22 cellular contexts compared by ENCODE assay signal in the genomic region with DNA sequence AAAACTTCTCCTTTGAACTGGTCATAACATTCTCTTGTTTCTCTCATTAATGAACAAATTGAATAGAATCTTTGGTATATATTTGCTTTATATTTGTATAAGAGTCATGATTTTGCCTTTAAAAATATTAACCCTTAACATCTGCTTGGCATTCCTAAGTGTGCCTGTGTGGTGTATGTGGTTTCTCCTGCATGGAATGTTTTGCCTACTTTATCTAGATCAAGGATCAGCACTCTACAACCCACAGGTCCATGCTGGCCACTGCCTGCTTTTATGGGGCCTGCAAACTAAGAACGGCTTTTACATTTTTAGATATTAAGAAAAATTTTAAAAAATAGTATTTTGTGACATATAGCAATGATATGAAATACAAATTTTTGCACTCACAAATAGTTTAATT. TPM values are rescaled to one million over a fixed set of nuclear protein-coding genes. Genes with fewer than 3 reads are reported as not detected.
"Had no signal": no experiment of that assay in that cellular context is flagged by ENCODE, and none has a peak within 500 bp of the region (broad histone marks: within the 10 kb centered on the region; RNA-seq: fewer than 3 reads in every experiment).

No MANE protein-coding gene starts in this region.

- H3K4me3 ChIP-seq: colonic mucosa, esophagus squamous epithelium, left ventricle myocardium inferior, lower lobe of right lung, psoas muscle, right lobe of liver, stomach, thoracic aorta had no signal

- H3K27me3 ChIP-seq: colonic mucosa, esophagus squamous epithelium, right lobe of liver, spleen, stomach had no signal

- DNase-seq: colonic mucosa; dermis blood vessel endothelial cell; esophagus squamous epithelium; foreskin fibroblast; immature natural killer cell; left ventricle myocardium inferior; lower lobe of right lung; mesenchymal stem cell; naive thymus-derived CD4-positive, alpha-beta T cell; nephron progenitor cell; psoas muscle; retina; right lobe of liver; spleen; stimulated activated CD4-positive, alpha-beta T cell treated with anti-CD3 and anti-CD28 coated beads, Interleukin-15, amount 100 ng/mL, for 24 hours; stimulated activated CD4-positive, alpha-beta T cell treated with anti-CD3 and anti-CD28 coated beads, Interleukin-1b, Interleukin-23, amount 100 ng/mL, for 48 hours; stimulated activated CD4-positive, alpha-beta T cell treated with anti-CD3 and anti-CD28 coated beads, Interleukin-4, amount 100 ng/mL, for 24 hours; stimulated activated naive B cell treated with anti-CD40 and anti-IgM and Interleukin-4, amounts not matched to agents 10 μg/mL and 1 μg/mL and 100 μg/mL, for 72 hours; stomach; substantia nigra; trophoblast cell had no signal

- H3K36me3 ChIP-seq: colonic mucosa, esophagus squamous epithelium, left ventricle myocardium inferior, lower lobe of right lung, right lobe of liver, spleen, stomach, thoracic aorta had no signal

- H3K27ac ChIP-seq: colonic mucosa, esophagus squamous epithelium, left ventricle myocardium inferior, lower lobe of right lung, psoas muscle, right lobe of liver, stomach, thoracic aorta had no signal

- H3K9me3 Mint-ChIP-seq: immature natural killer cell, nephron progenitor cell had no signal

- H3K4me1 ChIP-seq: colonic mucosa, left ventricle myocardium inferior, lower lobe of right lung, psoas muscle, right lobe of liver had no signal

- ATAC-seq: lower lobe of right lung; naive thymus-derived CD4-positive, alpha-beta T cell; psoas muscle; right lobe of liver; stimulated activated naive B cell treated with anti-CD40 and anti-IgM and Interleukin-4, amounts not matched to agents 10 μg/mL and 1 μg/mL and 100 μg/mL, for 72 hours had no signal

- H3K4me3 Mint-ChIP-seq: nephron progenitor cell had no signal

- H3K9me3 ChIP-seq: colonic mucosa, esophagus squamous epithelium, left ventricle myocardium inferior, lower lobe of right lung, psoas muscle, right lobe of liver, spleen, stomach, thoracic aorta had no signal

- H3K4me1 Mint-ChIP-seq: nephron progenitor cell had no signal

- H3K27ac Mint-ChIP-seq: nephron progenitor cell had no signal

- H3K27me3 Mint-ChIP-seq: stimulated activated naive B cell treated with anti-CD40 and anti-IgM and Interleukin-4, amounts not matched to agents 10 μg/mL and 1 μg/mL and 100 μg/mL, for 72 hours had no signal

RNA-seq across cellular contexts. Expression of a gene that starts 4.3 kb away (rescaled TPM):
- total RNA-seq: lower lobe of right lung, right lobe of liver had no signal
- polyA plus RNA-seq: immature natural killer cell; naive thymus-derived CD4-positive, alpha-beta T cell had no signal
